Comparison of ENCODE assay signal across 1 cellular context in the genomic region with DNA sequence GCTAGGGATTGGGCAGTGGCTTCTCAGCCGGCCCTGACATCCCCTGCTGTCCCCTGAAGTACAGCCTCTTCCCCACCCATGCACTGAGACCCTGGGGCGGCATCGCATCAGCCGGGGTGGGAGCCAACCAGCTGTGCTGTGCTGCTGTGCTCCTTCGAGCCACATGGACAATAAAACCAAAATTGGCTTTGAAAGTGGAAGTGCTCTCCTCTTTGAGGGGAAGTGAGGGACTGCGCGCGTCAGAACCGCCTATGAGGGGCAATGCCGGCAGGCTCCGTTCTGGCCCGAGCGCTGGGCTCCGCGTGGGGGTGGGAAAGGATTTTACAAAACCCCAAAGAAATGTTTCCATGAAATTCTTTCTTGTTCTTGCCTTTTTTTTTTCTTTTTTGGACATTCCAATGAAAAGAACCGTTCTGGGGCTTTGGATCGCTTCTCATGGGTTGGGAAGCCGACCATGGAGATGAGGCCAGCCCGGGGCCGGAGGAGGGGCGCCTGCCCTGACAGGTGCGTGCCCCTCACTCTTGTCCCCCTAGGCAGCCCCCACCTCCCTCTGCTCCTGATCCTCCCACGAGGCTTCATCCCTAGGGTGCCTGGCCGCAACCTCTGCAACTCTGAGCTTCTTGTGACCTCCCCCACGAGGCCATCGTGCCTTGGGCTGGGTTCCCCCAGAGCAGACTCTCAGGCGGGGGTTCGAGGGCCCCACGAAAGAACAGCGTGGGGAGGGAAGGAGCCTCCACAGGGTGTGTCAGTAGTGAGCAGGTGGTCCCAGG.
TF ChIP-seq lines count a peak whose summit lies in the region.

No MANE protein-coding gene starts in this region.

TF ChIP-seq in IMR-90, 13 proteins besides CTCF, POLR2A, EP300 and RAD21:
- TF ChIP-seq MXI1 (IDR thresholded peaks at IDR 0.05; ENCODE audit: borderline replicate concordance, low read depth, low read length) (no peak), BHLHE40 (IDR thresholded peaks at IDR 0.05; ENCODE audit: low read depth, low read length) (no peak), RCOR1 (IDR thresholded peaks at IDR 0.05; ENCODE audit: insufficient replicate concordance, low read length) (no peak), FOS (IDR thresholded peaks at IDR 0.05; ENCODE audit: low read depth, low read length) (no peak), CEBPB (IDR thresholded peaks at IDR 0.05; ENCODE audit: low read depth, low read length) (no peak), MAZ (IDR thresholded peaks at IDR 0.05; ENCODE audit: borderline replicate concordance, low read depth, low read length) (no peak), MAFK (IDR thresholded peaks at IDR 0.05; ENCODE audit: low read depth, low read length) (no peak), SMC3 (IDR thresholded peaks at IDR 0.05; ENCODE audit: low read depth, low read length) (no peak), RFX5 (IDR thresholded peaks at IDR 0.05; ENCODE audit: low read depth, low read length) (no peak), CHD1 (IDR thresholded peaks at IDR 0.05; ENCODE audit: low read depth, low read length) (no peak)
- TF ChIP-seq, protein P1, sequence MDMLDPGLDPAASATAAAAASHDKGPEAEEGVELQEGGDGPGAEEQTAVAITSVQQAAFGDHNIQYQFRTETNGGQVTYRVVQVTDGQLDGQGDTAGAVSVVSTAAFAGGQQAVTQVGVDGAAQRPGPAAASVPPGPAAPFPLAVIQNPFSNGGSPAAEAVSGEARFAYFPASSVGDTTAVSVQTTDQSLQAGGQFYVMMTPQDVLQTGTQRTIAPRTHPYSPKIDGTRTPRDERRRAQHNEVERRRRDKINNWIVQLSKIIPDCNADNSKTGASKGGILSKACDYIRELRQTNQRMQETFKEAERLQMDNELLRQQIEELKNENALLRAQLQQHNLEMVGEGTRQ (IDR thresholded peaks at IDR 0.05; ENCODE audit: low read depth, low read length) = no peak
- TF ChIP-seq, protein P2, sequence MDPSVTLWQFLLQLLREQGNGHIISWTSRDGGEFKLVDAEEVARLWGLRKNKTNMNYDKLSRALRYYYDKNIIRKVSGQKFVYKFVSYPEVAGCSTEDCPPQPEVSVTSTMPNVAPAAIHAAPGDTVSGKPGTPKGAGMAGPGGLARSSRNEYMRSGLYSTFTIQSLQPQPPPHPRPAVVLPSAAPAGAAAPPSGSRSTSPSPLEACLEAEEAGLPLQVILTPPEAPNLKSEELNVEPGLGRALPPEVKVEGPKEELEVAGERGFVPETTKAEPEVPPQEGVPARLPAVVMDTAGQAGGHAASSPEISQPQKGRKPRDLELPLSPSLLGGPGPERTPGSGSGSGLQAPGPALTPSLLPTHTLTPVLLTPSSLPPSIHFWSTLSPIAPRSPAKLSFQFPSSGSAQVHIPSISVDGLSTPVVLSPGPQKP (IDR thresholded peaks at IDR 0.05; ENCODE audit: borderline replicate concordance, low read depth, low read length) = no peak
